In the genomic region with DNA sequence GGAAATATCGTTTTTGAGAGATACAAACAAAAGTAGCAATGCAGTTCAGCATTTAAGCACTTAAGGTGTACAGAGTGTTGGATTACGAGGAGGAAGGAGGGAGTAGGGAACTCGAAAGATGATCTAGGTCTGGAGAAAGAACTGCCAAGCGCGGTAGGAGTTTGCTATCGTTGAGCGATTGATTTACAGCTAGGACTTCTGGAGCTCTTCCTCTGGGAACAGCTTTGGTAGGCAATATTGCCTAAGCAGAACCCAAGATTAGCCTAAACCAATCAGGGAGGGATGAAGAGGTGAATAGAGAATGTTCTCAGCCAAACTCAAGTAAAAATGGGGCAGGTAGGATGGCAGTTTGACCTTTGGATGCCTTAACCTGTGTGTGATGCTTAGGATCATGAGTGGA, we compare ENCODE assay signal across 8 cellular contexts. TPM values are rescaled to one million over a fixed set of nuclear protein-coding genes. Genes with fewer than 3 reads are reported as not detected.
A peak's percentile ranks its signal among the peaks of the same experiment; 100 is the strongest.
DNase-seq lines count a peak whose midpoint lies in the region; ATAC-seq, FAIRE-seq and TF ChIP-seq lines count a peak whose summit lies in the region.

No MANE protein-coding gene starts in this region.

- H4K20me1 ChIP-seq in OCI-LY3 (ENCODE audit: insufficient read depth, low read length) = peaks cover 43% of the 10 kb centered on the region
- no peaks in the 10 kb centered on the region for H4K20me1 ChIP-seq in endothelial cell of umbilical vein (replicated peaks; ENCODE audit: control insufficient read depth, extremely low read depth, insufficient read depth, low read length)

- H3K9me1 ChIP-seq in endothelial cell of umbilical vein (replicated peaks; ENCODE audit: control insufficient read depth, extremely low read depth, insufficient read depth, low read length) = no peaks in the 10 kb centered on the region

- H3K27ac ChIP-seq in OCI-LY3 (ENCODE audit: low read length) (peak overlapping the region; percentile 64), endothelial cell of umbilical vein (ENCODE audit: insufficient read depth, low read depth, low read length) (peak overlapping the region; percentile 78), pancreas (peak overlapping the region in 2 of 4 donors; percentile 85 to 92)

- H2AFZ ChIP-seq in OCI-LY3 (ENCODE audit: low read depth, low read length) = no peak overlapping the region
- H2AFZ ChIP-seq in endothelial cell of umbilical vein (ENCODE audit: low read depth, low read length) = no peak overlapping the region

- POLR2A ChIA-PET in endothelial cell of umbilical vein (lab: Charles Lee) = interaction anchor here (1.7 kb wide), 1 partner anchor 10 kb away, joined by 8 read pairs; no protein-coding TSS in a partner anchor

- TF ChIP-seq POLR2A in endothelial cell of umbilical vein (IDR thresholded peaks at IDR 0.05; ENCODE audit: low read depth, low read length) = no peak

- H3K9me3 ChIP-seq in OCI-LY3 (ENCODE audit: insufficient read depth, low read length) (no peaks in the 10 kb centered on the region), endothelial cell of umbilical vein (replicated peaks; ENCODE audit: control insufficient read depth, insufficient read depth, low read length) (no peaks in the 10 kb centered on the region), pancreas (no peaks in the 10 kb centered on the region)

- intact Hi-C loops in endothelial cell of umbilical vein (cut with micrococcal nuclease) = loop anchor here (5.0 kb wide), 1 partner anchor 136 kb away; no protein-coding TSS in a partner anchor
- intact Hi-C loops in pancreas (cut with DNase I) = no loop called here

- H3K4me2 ChIP-seq in OCI-LY3 (ENCODE audit: low read length) (peak overlapping the region; percentile 94), endothelial cell of umbilical vein (ENCODE audit: insufficient read depth, low read length) (peak overlapping the region; percentile 89)

- DNase-seq in ELR (ENCODE audit: low read depth) (peak; percentile 26), endothelial cell of umbilical vein (ENCODE audit: low read depth, low spot score) (peak; percentile 24), pancreas (no peak), hepatic stellate cell (ENCODE audit: low spot score) (no peak), NK-92 (lab: John Stamatoyannopoulos, UW; ENCODE audit: unreplicated experiment) (no peak)

- H3K4me1 ChIP-seq in OCI-LY3 (ENCODE audit: low read length) (peaks cover 27% of the 10 kb centered on the region), endothelial cell of umbilical vein (ENCODE audit: control insufficient read depth, extremely low read depth, insufficient read depth, low read length) (peaks cover 31% of the 10 kb centered on the region), pancreas (peaks cover 14 to 34% (median 20%) of the 10 kb centered on the region in 3 donors)

- no peak for FAIRE-seq in endothelial cell of umbilical vein (lab: Jason Lieb, UNC)
- no peak for FAIRE-seq in pancreas (lab: Jason Lieb, UNC)

- H3K4me3 ChIP-seq in OCI-LY3 (ENCODE audit: low read length) (peak overlapping the region; percentile 79), endothelial cell of umbilical vein (replicated peaks in 1 of 3; ENCODE audit: insufficient read depth in 1 of 3, low read depth in 1 of 3, low read length in 3 of 3) (peak overlapping the region; percentile 80 to 93 (median 90)), pancreas (peak overlapping the region; percentile 64 to 95 (median 83))

- peaks cover 17% of the 10 kb centered on the region for H3K36me3 ChIP-seq in OCI-LY3 (replicated peaks; ENCODE audit: low read depth, low read length)
- no peaks in the 10 kb centered on the region for H3K36me3 ChIP-seq in endothelial cell of umbilical vein (ENCODE audit: control insufficient read depth in 2 of 2, extremely low read depth in 1 of 2, insufficient read depth in 2 of 2, low read length in 2 of 2)
- H3K36me3 ChIP-seq in pancreas = no peaks in the 10 kb centered on the region

- H3K27me3 ChIP-seq in OCI-LY3 (ENCODE audit: low read depth, low read length) (no peaks in the 10 kb centered on the region), endothelial cell of umbilical vein (ENCODE audit: control insufficient read depth in 2 of 2, insufficient read depth in 2 of 2, low read length in 2 of 2) (no peaks in the 10 kb centered on the region), pancreas (no peaks in the 10 kb centered on the region)

- H3K9ac ChIP-seq in OCI-LY3 (ENCODE audit: low read length) (peak overlapping the region; percentile 91), endothelial cell of umbilical vein (replicated peaks; ENCODE audit: extremely low read depth, insufficient read depth, low read length) (peak overlapping the region; percentile 96)

- 0 to 1% methylated on average over 7 of the region's 7 CpGs for WGBS in pancreas, 2 donors

- CTCF ChIA-PET in endothelial cell of umbilical vein (lab: Charles Lee) = interaction anchor here (1.1 to 4.3 kb wide), 6 partner anchors 10 to 136 kb away, joined by 3 to 24 read pairs (median 10); no protein-coding TSS in a partner anchor

- BruUV-seq in endothelial cell of umbilical vein (replicated peaks; lab: Mats Ljungman, UMichigan) = no TSS peak

- ATAC-seq in pancreas (no peak), HG03342 (IDR thresholded peaks at IDR 0.05; ENCODE audit: unreplicated experiment) (no peak), GM18873 (IDR thresholded peaks at IDR 0.05; ENCODE audit: low FRiP score, unreplicated experiment) (no peak)

- TF ChIP-seq CTCF in OCI-LY3 (IDR thresholded peaks at IDR 0.05; ENCODE audit: low read depth, low read length) (no peak), endothelial cell of umbilical vein (IDR thresholded peaks at IDR 0.05; ENCODE audit: extremely low read depth in 1 of 2, insufficient read depth in 1 of 2, low read depth in 1 of 2, low read length in 2 of 2) (no peak), pancreas (IDR thresholded peaks at IDR 0.05) (no peak)

- dilution Hi-C loops in endothelial cell of umbilical vein (cut with MboI; ENCODE audit: extremely low pct_ligation_motif_present, low sequenced_read_pairs) = no loop called here

- H3K79me2 ChIP-seq in OCI-LY3 (ENCODE audit: low read length) = peaks cover 61% of the 10 kb centered on the region
- peaks cover 57% of the 10 kb centered on the region for H3K79me2 ChIP-seq in endothelial cell of umbilical vein (ENCODE audit: control insufficient read depth, insufficient read depth, low read length)

TF ChIP-seq in endothelial cell of umbilical vein, 7 proteins besides CTCF, POLR2A, EP300 and RAD21:
- TF ChIP-seq JUN (IDR thresholded peaks at IDR 0.05; ENCODE audit: borderline replicate concordance, insufficient read depth, insufficient read length, low read depth) (no peak), GATA2 (IDR thresholded peaks at IDR 0.05; ENCODE audit: insufficient read depth, insufficient read length, low read depth, low read length) (no peak), FOS (IDR thresholded peaks at IDR 0.05; ENCODE audit: borderline replicate concordance, insufficient read depth, low read length) (no peak), MYC (IDR thresholded peaks at IDR 0.05; ENCODE audit: low read depth, low read length) (no peak), POLR2AphosphoS5 (IDR thresholded peaks at IDR 0.05; ENCODE audit: insufficient read depth, low read depth, low read length) (no peak)
- TF ChIP-seq, protein P1, sequence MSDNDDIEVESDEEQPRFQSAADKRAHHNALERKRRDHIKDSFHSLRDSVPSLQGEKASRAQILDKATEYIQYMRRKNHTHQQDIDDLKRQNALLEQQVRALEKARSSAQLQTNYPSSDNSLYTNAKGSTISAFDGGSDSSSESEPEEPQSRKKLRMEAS (IDR thresholded peaks at IDR 0.05; ENCODE audit: insufficient read depth, insufficient read length) = no peak

RNA-seq across cellular contexts. Expression of a gene that starts 1.0 kb away (rescaled TPM):
- total RNA-seq in endothelial cell of umbilical vein = 281 and 317 TPM in 2 replicates
- 212 and 229 TPM in 2 replicates for polyA plus RNA-seq in endothelial cell of umbilical vein
- 351 and 388 TPM in 2 replicates for polyA plus RNA-seq in endothelial cell of umbilical vein (2011; cell fraction: cytosol; rRNA removed)
- polyA plus RNA-seq in endothelial cell of umbilical vein (2011; cell fraction: nucleus; rRNA removed) = 135 and 162 TPM in 2 replicates
- polyA plus RNA-seq in endothelial cell of umbilical vein (2012) = 355 and 368 TPM in 2 replicates
- 98.2 and 102 TPM in 2 replicates for polyA minus RNA-seq in endothelial cell of umbilical vein
- polyA minus RNA-seq in endothelial cell of umbilical vein (2011; cell fraction: cytosol; rRNA and poly(A)+ RNA removed) = 94.4 TPM
- polyA minus RNA-seq in endothelial cell of umbilical vein (2011; cell fraction: nucleus; rRNA and poly(A)+ RNA removed) = 23.4 and 37.0 TPM in 2 replicates
- total RNA-seq in pancreas = 10 to 100 TPM; 57.9 to 91.7 (median 77.7) TPM
- polyA plus RNA-seq in pancreas = 100 to 1,000 TPM in 1 of 2 donors, 10 to 100 TPM in 1; 49.2 to 102 TPM

RNA-seq across cellular contexts. Expression of a gene that starts 22.5 kb away (rescaled TPM):
- 0.22 and 0.44 TPM in 2 replicates for total RNA-seq in endothelial cell of umbilical vein
- polyA plus RNA-seq in endothelial cell of umbilical vein = 1.1 and 1.2 TPM in 2 replicates
- polyA plus RNA-seq in endothelial cell of umbilical vein (2011; cell fraction: cytosol; rRNA removed) = 0.63 and 0.66 TPM in 2 replicates
- polyA plus RNA-seq in endothelial cell of umbilical vein (2011; cell fraction: nucleus; rRNA removed) = 0.84 and 1.1 TPM in 2 replicates
- 1.2 TPM in 2 replicates for polyA plus RNA-seq in endothelial cell of umbilical vein (2012)
- polyA minus RNA-seq in endothelial cell of umbilical vein = 0.53 and 2.5 TPM in 2 replicates
- polyA minus RNA-seq in endothelial cell of umbilical vein (2011; cell fraction: cytosol; rRNA and poly(A)+ RNA removed) = not detected
- 0.87 and 1.1 TPM in 2 replicates for polyA minus RNA-seq in endothelial cell of umbilical vein (2011; cell fraction: nucleus; rRNA and poly(A)+ RNA removed)
- total RNA-seq in pancreas = under 1 TPM in 1 of 6 donors, not detected in 5; 0.25 TPM
- polyA plus RNA-seq in pancreas = under 1 TPM; 0.05 to 0.11 TPM

RNA-seq across cellular contexts. Expression of a gene that starts 55.2 kb away (rescaled TPM):
- total RNA-seq in endothelial cell of umbilical vein (20.0 and 22.0 TPM in 2 replicates), pancreas (10 to 100 TPM in 1 of 6 donors, 1 to 10 TPM in 5; 1.3 to 10.0 (median 2.3) TPM)
- polyA plus RNA-seq in endothelial cell of umbilical vein (42.4 and 42.5 TPM in 2 replicates), pancreas (1 to 10 TPM; 5.8 to 8.2 TPM)
- 42.7 and 51.4 TPM in 2 replicates for polyA plus RNA-seq in endothelial cell of umbilical vein (2011; cell fraction: cytosol; rRNA removed)
- polyA plus RNA-seq in endothelial cell of umbilical vein (2011; cell fraction: nucleus; rRNA removed) = 22.7 and 24.5 TPM in 2 replicates
- 47.6 and 56.2 TPM in 2 replicates for polyA plus RNA-seq in endothelial cell of umbilical vein (2012)
- 45.7 and 51.9 TPM in 2 replicates for polyA minus RNA-seq in endothelial cell of umbilical vein
- polyA minus RNA-seq in endothelial cell of umbilical vein (2011; cell fraction: cytosol; rRNA and poly(A)+ RNA removed) = not detected
- 6.8 and 7.0 TPM in 2 replicates for polyA minus RNA-seq in endothelial cell of umbilical vein (2011; cell fraction: nucleus; rRNA and poly(A)+ RNA removed)

Comparison
In these comparisons a context has a peak if more than half of its experiments do, and no peak if none do; other contexts are left out.
1. DNase-seq: peak in ELR (single experiment) and endothelial cell of umbilical vein (single experiment); none in pancreas (0 of 6), hepatic stellate cell (single experiment) and NK-92 (single experiment).
2. Peak in every context shown above with its lines, with median percentiles within 50 percentile points of each other: H3K4me3 ChIP-seq.